9 cellular contexts compared by ENCODE assay signal in the genomic region with DNA sequence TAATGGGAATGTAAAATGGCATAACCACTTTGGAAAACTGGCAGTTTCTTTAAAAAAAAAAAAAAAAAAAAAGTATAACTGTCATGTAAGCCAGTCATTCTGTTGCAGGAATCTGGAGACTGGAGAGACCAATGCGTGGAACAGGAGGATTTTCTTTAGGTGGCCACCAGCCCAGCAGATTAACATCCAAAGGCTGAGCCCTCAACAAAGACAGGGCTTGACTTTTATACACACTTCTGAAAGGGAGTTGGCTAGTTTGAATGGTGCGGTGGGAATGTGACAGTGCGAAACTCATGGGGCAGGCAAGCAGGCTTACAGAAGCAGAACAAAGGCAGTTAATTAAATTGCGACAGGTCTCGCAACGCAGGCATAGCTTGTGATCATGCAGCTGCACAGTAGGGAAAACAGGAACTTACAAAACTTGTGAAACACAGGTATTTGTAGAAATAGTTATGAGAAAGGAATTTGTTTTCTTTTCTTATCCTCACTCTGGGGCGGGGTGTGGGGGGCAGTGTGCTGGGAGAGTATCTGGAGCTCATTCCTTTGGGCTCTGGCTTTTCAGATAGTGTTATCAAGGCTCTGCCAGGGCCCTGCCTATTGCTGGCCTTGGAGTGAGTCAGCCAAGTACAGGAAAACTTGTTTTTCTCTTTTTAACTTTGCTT. TPM values are rescaled to one million over a fixed set of nuclear protein-coding genes. Genes with fewer than 3 reads are reported as not detected.
DNase-seq lines count a peak whose midpoint lies in the region; ATAC-seq and TF ChIP-seq lines count a peak whose summit lies in the region.
"Had no signal": no experiment of that assay in that cellular context is flagged by ENCODE, and none has a peak within 500 bp of the region (broad histone marks: within the 10 kb centered on the region; RNA-seq: fewer than 3 reads in every experiment).

No MANE protein-coding gene starts in this region.

- H3K9ac ChIP-seq in adipocyte (ENCODE audit: low read length), result peak overlapping the region; percentile 40

- intact Hi-C loops in left lung (cut with DNase I), result no loop called here

- peak overlapping the region; percentile 61 for H3K27ac ChIP-seq in CD8-positive, alpha-beta memory T cell (ENCODE audit: low read depth, low read length)
- peak overlapping the region; percentile 26 to 87 for H3K27ac ChIP-seq in left lung

- H3K27me3 ChIP-seq in CD8-positive, alpha-beta memory T cell (ENCODE audit: insufficient read depth, low read length, poor library complexity, severe bottlenecking), result no peaks in the 10 kb centered on the region
- H3K27me3 ChIP-seq in adipocyte (replicated peaks; ENCODE audit: control insufficient read depth, insufficient read depth, low read length), result no peaks in the 10 kb centered on the region
- no peaks in the 10 kb centered on the region for H3K27me3 ChIP-seq in left lung

- CTCF ChIA-PET in CD8-positive, alpha-beta memory T cell (lab: Charles Lee), result interaction anchor here (0.7 kb wide), 1 partner anchor 76 kb away, joined by 3 read pairs; no protein-coding TSS in a partner anchor

- no peak for DNase-seq in CD8-positive, alpha-beta memory T cell
- DNase-seq in adipocyte (ENCODE audit: low read depth) (no peak), left lung (peak in 1 of 2 donors; percentile 70), DMS53 (lab: John Stamatoyannopoulos, UW) (no peak), AG20443 (ENCODE audit: low spot score) (no peak), NCI-H1436 treated with DMSO at 0.1 percent for 48 hours (lab: John Stamatoyannopoulos, UW) (no peak)
- DNase-seq in effector CD8-positive, alpha-beta T cell (lab: John Stamatoyannopoulos, UW), result no peak

- TF ChIP-seq CTCF in left lung (IDR thresholded peaks at IDR 0.05), result no peak

- no peak overlapping the region for H3K4me3 ChIP-seq in CD8-positive, alpha-beta memory T cell (ENCODE audit: low read length)
- peak overlapping the region; percentile 19 for H3K4me3 ChIP-seq in adipocyte (ENCODE audit: low read length)
- H3K4me3 ChIP-seq in left lung, result no peak overlapping the region

- peaks cover 3 to 16% (median 7%) of the 10 kb centered on the region in 3 donors for H3K36me3 Mint-ChIP-seq in CD8-positive, alpha-beta memory T cell

- no peaks in the 10 kb centered on the region for H3K9me3 ChIP-seq in CD8-positive, alpha-beta memory T cell (ENCODE audit: low read length)
- H3K9me3 ChIP-seq in adipocyte (ENCODE audit: control insufficient read depth, low read length), result no peaks in the 10 kb centered on the region
- H3K9me3 ChIP-seq in left lung, result no peaks in the 10 kb centered on the region

- peak; percentile 56 for ATAC-seq in HG02885 (IDR thresholded peaks at IDR 0.05; ENCODE audit: poor library complexity, unreplicated experiment)
- ATAC-seq in left lung, result peak; percentile 65
- ATAC-seq: Panc1 had no signal

- H3K36me3 ChIP-seq in CD8-positive, alpha-beta memory T cell (ENCODE audit: insufficient read depth, low read length), result no peaks in the 10 kb centered on the region
- H3K36me3 ChIP-seq in adipocyte (ENCODE audit: control insufficient read depth, insufficient read depth, low read length, severe bottlenecking) (no peaks in the 10 kb centered on the region), left lung (no peaks in the 10 kb centered on the region)

- H3K4me1 ChIP-seq in CD8-positive, alpha-beta memory T cell (ENCODE audit: insufficient read depth, low read length), result peaks cover 10% of the 10 kb centered on the region
- H3K4me1 ChIP-seq in adipocyte (ENCODE audit: control insufficient read depth, insufficient read depth, low read length) (peaks cover 28% of the 10 kb centered on the region), left lung (peaks cover 8 to 82% of the 10 kb centered on the region in 2 donors)

- POLR2A ChIA-PET in CD8-positive, alpha-beta memory T cell (lab: Charles Lee), result no interaction called here

- H3K4me1 Mint-ChIP-seq in CD8-positive, alpha-beta memory T cell, result peaks cover 39 to 60% (median 51%) of the 10 kb centered on the region in 3 donors

- peaks cover 0 to 2% of the 10 kb centered on the region in 2 donors for H3K27me3 Mint-ChIP-seq in CD8-positive, alpha-beta memory T cell

- H3K4me3 Mint-ChIP-seq in CD8-positive, alpha-beta memory T cell, result no peak overlapping the region

- H3K9me3 Mint-ChIP-seq in CD8-positive, alpha-beta memory T cell, result peaks cover 0 to 9% (median 3%) of the 10 kb centered on the region in 5 donors

- H3K27ac Mint-ChIP-seq in CD8-positive, alpha-beta memory T cell, result peak overlapping the region in 3 of 8 donors; percentile 18 to 65 (median 32)

RNA-seq across cellular contexts. Expression of a gene that starts 12.0 kb away (rescaled TPM):
- 10 to 100 TPM; 39.2 to 44.9 TPM for total RNA-seq in CD8-positive, alpha-beta memory T cell
- polyA plus RNA-seq in CD8-positive, alpha-beta memory T cell, result 24.7 TPM
- 10 to 100 TPM; 22.4 to 36.4 TPM for total RNA-seq in left lung

RNA-seq across cellular contexts. Expression of a gene that starts 27.9 kb away (rescaled TPM):
- 10 to 100 TPM; 19.5 to 22.0 TPM for total RNA-seq in CD8-positive, alpha-beta memory T cell
- polyA plus RNA-seq in CD8-positive, alpha-beta memory T cell, result 16.8 TPM
- total RNA-seq in left lung, result 10 to 100 TPM; 13.1 TPM
